15 cellular contexts compared by ENCODE assay signal in genomic region chr7:31875424-31875823, GRCh38.
A peak's percentile ranks its signal among the peaks of the same experiment; 100 is the strongest.
DNase-seq lines count a peak whose midpoint lies in the region; ATAC-seq, FAIRE-seq and TF ChIP-seq lines count a peak whose summit lies in the region.
"Had no signal": no experiment of that assay in that cellular context is flagged by ENCODE, and none has a peak within 500 bp of the region (broad histone marks: within the 10 kb centered on the region; RNA-seq: fewer than 3 reads in every experiment).

No MANE protein-coding gene starts in this region.

- H3K79me2 ChIP-seq in endothelial cell of umbilical vein (ENCODE audit: control insufficient read depth, insufficient read depth, low read length) = no peaks in the 10 kb centered on the region
- no peaks in the 10 kb centered on the region for H3K79me2 ChIP-seq in Karpas-422 (ENCODE audit: low read length)

- H3K9me3 ChIP-seq in endothelial cell of umbilical vein (replicated peaks; ENCODE audit: control insufficient read depth, insufficient read depth, low read length) = no peaks in the 10 kb centered on the region
- no peaks in the 10 kb centered on the region for H3K9me3 ChIP-seq in mucosa of descending colon
- H3K9me3 ChIP-seq in Karpas-422 (ENCODE audit: low read length) = no peaks in the 10 kb centered on the region
- H3K9me3 ChIP-seq in vagina = no peaks in the 10 kb centered on the region
- H3K9me3 ChIP-seq: SJCRH30 had no signal

- H3K4me3 ChIP-seq in endothelial cell of umbilical vein (replicated peaks in 1 of 3; ENCODE audit: insufficient read depth in 1 of 3, low read depth in 1 of 3, low read length in 3 of 3) (no peak overlapping the region), mucosa of descending colon (no peak overlapping the region), Karpas-422 (ENCODE audit: low read length) (no peak overlapping the region), vagina (no peak overlapping the region)
- H3K4me3 ChIP-seq: SJCRH30 had no signal

- FAIRE-seq in endothelial cell of umbilical vein (lab: Jason Lieb, UNC) = peak; percentile 78
- FAIRE-seq: colon had no signal

- H3K4me1 ChIP-seq in endothelial cell of umbilical vein (ENCODE audit: control insufficient read depth, extremely low read depth, insufficient read depth, low read length) (peaks cover 10% of the 10 kb centered on the region), mucosa of descending colon (ENCODE audit: low read depth) (no peaks in the 10 kb centered on the region), Karpas-422 (ENCODE audit: low read length) (no peaks in the 10 kb centered on the region), vagina (no peaks in the 10 kb centered on the region)
- H3K4me1 ChIP-seq: SJCRH30 had no signal

- dilution Hi-C loops in endothelial cell of umbilical vein (cut with MboI; ENCODE audit: extremely low pct_ligation_motif_present, low sequenced_read_pairs) = no loop called here

- H3K27ac ChIP-seq in endothelial cell of umbilical vein (ENCODE audit: insufficient read depth, low read depth, low read length) (peak overlapping the region; percentile 79), Karpas-422 (ENCODE audit: low read length) (no peak overlapping the region), vagina (no peak overlapping the region)
- H3K27ac ChIP-seq: SJCRH30 had no signal

- peak overlapping the region; percentile 88 for H2AFZ ChIP-seq in endothelial cell of umbilical vein (ENCODE audit: low read depth, low read length)
- H2AFZ ChIP-seq in Karpas-422 (ENCODE audit: low read length) = no peak overlapping the region

- no peaks in the 10 kb centered on the region for H3K9me1 ChIP-seq in endothelial cell of umbilical vein (replicated peaks; ENCODE audit: control insufficient read depth, extremely low read depth, insufficient read depth, low read length)

- no peaks in the 10 kb centered on the region for H3K9me2 ChIP-seq in Karpas-422 (replicated peaks; ENCODE audit: insufficient read depth, low read length)

- H3K36me3 ChIP-seq in endothelial cell of umbilical vein (ENCODE audit: control insufficient read depth in 2 of 2, extremely low read depth in 1 of 2, insufficient read depth in 2 of 2, low read length in 2 of 2) = no peaks in the 10 kb centered on the region
- no peaks in the 10 kb centered on the region for H3K36me3 ChIP-seq in mucosa of descending colon (ENCODE audit: low read depth)
- no peaks in the 10 kb centered on the region for H3K36me3 ChIP-seq in Karpas-422 (ENCODE audit: insufficient read depth, low read length)
- no peaks in the 10 kb centered on the region for H3K36me3 ChIP-seq in vagina
- H3K36me3 ChIP-seq: SJCRH30 had no signal

- POLR2A ChIA-PET in endothelial cell of umbilical vein (lab: Charles Lee) = no interaction called here

- H3K4me2 ChIP-seq in endothelial cell of umbilical vein (ENCODE audit: insufficient read depth, low read length) = peak overlapping the region; percentile 85
- H3K4me2 ChIP-seq in Karpas-422 (ENCODE audit: low read depth, low read length, poor library complexity, severe bottlenecking) = no peak overlapping the region

- H3K27me3 ChIP-seq in endothelial cell of umbilical vein (ENCODE audit: control insufficient read depth in 2 of 2, insufficient read depth in 2 of 2, low read length in 2 of 2) = no peaks in the 10 kb centered on the region
- no peaks in the 10 kb centered on the region for H3K27me3 ChIP-seq in Karpas-422 (ENCODE audit: low read length)
- no peaks in the 10 kb centered on the region for H3K27me3 ChIP-seq in vagina

- ATAC-seq in mucosa of descending colon = peak; percentile 25
- ATAC-seq: HCT116; naive thymus-derived CD8-positive, alpha-beta T cell had no signal

- TF ChIP-seq CTCF in endothelial cell of umbilical vein (IDR thresholded peaks at IDR 0.05; ENCODE audit: extremely low read depth in 1 of 2, insufficient read depth in 1 of 2, low read depth in 1 of 2, low read length in 2 of 2) = no peak
- TF ChIP-seq CTCF in mucosa of descending colon (IDR thresholded peaks at IDR 0.05) = no peak
- no peak for TF ChIP-seq CTCF in vagina (IDR thresholded peaks at IDR 0.05)

- H4K20me1 ChIP-seq in endothelial cell of umbilical vein (replicated peaks; ENCODE audit: control insufficient read depth, extremely low read depth, insufficient read depth, low read length) (no peaks in the 10 kb centered on the region), Karpas-422 (ENCODE audit: insufficient read depth, low read depth, low read length) (no peaks in the 10 kb centered on the region)

- peak; percentile 37 for DNase-seq in GDM1 (lab: John Stamatoyannopoulos, UW)
- DNase-seq in NCI-H2029 (lab: John Stamatoyannopoulos, UW) = peak; percentile 60
- DNase-seq in endothelial cell of umbilical vein (ENCODE audit: low read depth, low spot score) = peak; percentile 66
- peak in 1 of 3 donors; percentile 8 for DNase-seq in mucosa of descending colon
- DNase-seq in Karpas-422 = no peak
- DNase-seq in activated gamma-delta T cell (lab: John Stamatoyannopoulos, UW) = no peak
- DNase-seq in SK-N-DZ (ENCODE audit: low spot score) = no peak
- DNase-seq in vagina (ENCODE audit: extremely low spot score in 2 of 2) = no peak
- DNase-seq: activated CD4-positive, alpha-beta T cell treated with anti-CD3 and anti-CD28 coated beads, Interleukin-2, amount 10 ng/mL, durations not matched to agents 7 days and 5 days; naive thymus-derived CD8-positive, alpha-beta T cell; NCI-H187; SJCRH30; stimulated activated CD4-positive, alpha-beta T cell treated with anti-CD3 and anti-CD28 coated beads, Interleukin-1b, Interleukin-23, amount 100 ng/mL, for 48 hours had no signal

- CTCF ChIA-PET in endothelial cell of umbilical vein (lab: Charles Lee) = interaction anchor here (0.9 to 1.0 kb wide), 3 partner anchors 8 to 93 kb away, joined by 3 read pairs; no protein-coding TSS in a partner anchor

- intact Hi-C loops in endothelial cell of umbilical vein (cut with micrococcal nuclease) = no loop called here
- intact Hi-C loops in mucosa of descending colon (cut with DNase I, micrococcal nuclease) = no loop called here
- intact Hi-C loops in vagina (cut with DNase I) = no loop called here

- TF ChIP-seq POLR2A in endothelial cell of umbilical vein (IDR thresholded peaks at IDR 0.05; ENCODE audit: low read depth, low read length) = no peak
- no peak for TF ChIP-seq POLR2A in vagina (IDR thresholded peaks at IDR 0.05)

- no TSS peak for BruUV-seq in endothelial cell of umbilical vein (replicated peaks; lab: Mats Ljungman, UMichigan)

- H3K9ac ChIP-seq in endothelial cell of umbilical vein (replicated peaks; ENCODE audit: extremely low read depth, insufficient read depth, low read length) (no peak overlapping the region), Karpas-422 (ENCODE audit: low read length) (no peak overlapping the region)

TF ChIP-seq in endothelial cell of umbilical vein, 7 proteins besides CTCF, POLR2A, EP300 and RAD21:
- TF ChIP-seq GATA2 (IDR thresholded peaks at IDR 0.05; ENCODE audit: insufficient read depth, insufficient read length, low read depth, low read length) (no peak), MYC (IDR thresholded peaks at IDR 0.05; ENCODE audit: low read depth, low read length) (no peak), POLR2AphosphoS5 (IDR thresholded peaks at IDR 0.05; ENCODE audit: insufficient read depth, low read depth, low read length) (peak; percentile 27), MAX (IDR thresholded peaks at IDR 0.05; ENCODE audit: insufficient read depth, insufficient read length) (no peak), FOS (IDR thresholded peaks at IDR 0.05; ENCODE audit: borderline replicate concordance, insufficient read depth, low read length) (peak; percentile 16)

Comparison
In these comparisons a context has a peak if more than half of its experiments do, and no peak if none do; other contexts are left out.
1. DNase-seq: peak in GDM1 (single experiment), NCI-H2029 (single experiment) and endothelial cell of umbilical vein (single experiment); none in Karpas-422 (single experiment), activated gamma-delta T cell (single experiment), SK-N-DZ (single experiment) and vagina (0 of 2).